18 cellular contexts compared by ENCODE assay signal in the genomic region with DNA sequence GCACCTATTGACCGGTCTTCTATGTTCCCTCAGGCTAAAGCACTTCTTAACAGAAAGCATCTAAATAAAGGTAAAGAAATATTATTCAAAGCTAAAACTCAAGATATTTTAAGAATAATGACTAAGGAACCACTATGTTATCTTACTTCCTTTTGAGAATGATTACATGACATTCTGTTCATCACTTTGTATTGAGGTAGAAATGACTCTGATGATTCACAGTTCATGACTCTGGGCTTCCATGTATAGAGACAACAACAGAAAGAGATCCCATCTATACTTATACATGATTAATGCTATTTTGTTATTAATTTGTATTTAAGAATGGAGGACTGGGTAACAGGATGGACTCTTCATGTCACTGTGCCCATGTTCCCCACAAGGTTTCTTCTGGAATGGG.
DNase-seq lines count a peak whose midpoint lies in the region; ATAC-seq, FAIRE-seq and TF ChIP-seq lines count a peak whose summit lies in the region.
"Had no signal": no experiment of that assay in that cellular context is flagged by ENCODE, and none has a peak within 500 bp of the region (broad histone marks: within the 10 kb centered on the region; RNA-seq: fewer than 3 reads in every experiment).

No MANE protein-coding gene starts in this region.

- no peaks in the 10 kb centered on the region for H3K79me2 ChIP-seq in osteoblast (ENCODE audit: insufficient read depth, low read length)

- H3K36me3 Mint-ChIP-seq in activated CD4-positive, alpha-beta T cell treated with anti-CD3 and anti-CD28 coated beads for 36 hours (ENCODE audit: low read depth): no peaks in the 10 kb centered on the region
- H3K36me3 Mint-ChIP-seq: CD14-positive monocyte had no signal

- no peak for DNase-seq in activated CD4-positive, alpha-beta T cell treated with anti-CD3 and anti-CD28 coated beads for 36 hours
- DNase-seq in activated CD4-positive, alpha-beta T cell treated with anti-CD3 and anti-CD28 coated beads, Interleukin-2, amount 50 U/mL, for 4 hours: no peak
- peak; percentile 30 for DNase-seq in bronchial epithelial cell (ENCODE audit: low read depth)
- DNase-seq in osteoblast (ENCODE audit: insufficient read length, low spot score, missing footprints): peak; percentile 32
- no peak for DNase-seq in effector CD4-positive, alpha-beta T cell
- DNase-seq in NCI-H226: no peak
- no peak for DNase-seq in activated naive CD4-positive, alpha-beta T cell (lab: John Stamatoyannopoulos, UW)
- DNase-seq: 8988T; CD4-positive, alpha-beta memory T cell; DMS153; DMS79 treated with DMSO at 0.1 percent for 48 hours; H9 had no signal

- no peak overlapping the region for H3K4me2 ChIP-seq in osteoblast (ENCODE audit: insufficient read depth, low read length)
- H3K4me2 ChIP-seq: BLaER1 had no signal

- H3K27ac Mint-ChIP-seq in activated CD4-positive, alpha-beta T cell treated with anti-CD3 and anti-CD28 coated beads for 36 hours: no peak overlapping the region
- H3K27ac Mint-ChIP-seq: CD14-positive monocyte had no signal

- H3K4me1 Mint-ChIP-seq in activated CD4-positive, alpha-beta T cell treated with anti-CD3 and anti-CD28 coated beads for 36 hours: peaks cover 24% of the 10 kb centered on the region
- H3K4me1 Mint-ChIP-seq: CD14-positive monocyte, H9 had no signal

- H3K4me3 Mint-ChIP-seq in activated CD4-positive, alpha-beta T cell treated with anti-CD3 and anti-CD28 coated beads for 36 hours: no peak overlapping the region
- H3K4me3 Mint-ChIP-seq: CD14-positive monocyte; CD4-positive, alpha-beta memory T cell; H9 had no signal

- no peaks in the 10 kb centered on the region for H4K20me1 ChIP-seq in osteoblast (ENCODE audit: insufficient read depth, low read length)
- H4K20me1 ChIP-seq: BLaER1 had no signal

- H2AFZ ChIP-seq in osteoblast (ENCODE audit: low read length): no peak overlapping the region

- TF ChIP-seq CTCF in bronchial epithelial cell (IDR thresholded peaks at IDR 0.05; ENCODE audit: insufficient read depth, low read length, severe bottlenecking): no peak
- TF ChIP-seq CTCF in osteoblast (IDR thresholded peaks at IDR 0.05; ENCODE audit: extremely low read depth, low read depth, low read length): no peak

- CTCF ChIA-PET in activated CD4-positive, alpha-beta T cell treated with anti-CD3 and anti-CD28 coated beads for 36 hours (lab: Charles Lee): interaction anchor here (1.2 to 1.4 kb wide), 2 partner anchors 26 to 86 kb away, joined by 3 to 5 read pairs; no protein-coding TSS in a partner anchor

- no peak for FAIRE-seq in bronchial epithelial cell (lab: Jason Lieb, UNC)
- FAIRE-seq: GM12878, GM19239, H1, HTR-8/SVneo had no signal

- ATAC-seq in activated CD4-positive, alpha-beta T cell treated with anti-CD3 and anti-CD28 coated beads for 36 hours: peak; percentile 40
- ATAC-seq: GM12878 had no signal

- no peaks in the 10 kb centered on the region for H3K9me3 Mint-ChIP-seq in activated CD4-positive, alpha-beta T cell treated with anti-CD3 and anti-CD28 coated beads for 36 hours (ENCODE audit: low read depth)
- H3K9me3 Mint-ChIP-seq: H9 had no signal

- no peak overlapping the region for H3K27ac ChIP-seq in osteoblast (ENCODE audit: low read depth, low read length)
- H3K27ac ChIP-seq: BLaER1 had no signal

- no peaks in the 10 kb centered on the region for H3K36me3 ChIP-seq in bronchial epithelial cell (ENCODE audit: control insufficient read depth, insufficient read depth, low read length)
- H3K36me3 ChIP-seq in osteoblast (ENCODE audit: insufficient read depth, low read length): no peaks in the 10 kb centered on the region
- H3K36me3 ChIP-seq: BLaER1 had no signal

- POLR2A ChIA-PET in activated CD4-positive, alpha-beta T cell treated with anti-CD3 and anti-CD28 coated beads for 36 hours (lab: Charles Lee): no interaction called here

- intact Hi-C loops in activated CD4-positive, alpha-beta T cell treated with anti-CD3 and anti-CD28 coated beads for 36 hours (cut with DNase I, micrococcal nuclease): no loop called here

- H3K27me3 ChIP-seq in bronchial epithelial cell (ENCODE audit: control insufficient read depth, insufficient read depth, low read length) (no peaks in the 10 kb centered on the region), osteoblast (ENCODE audit: insufficient read depth, low read length) (no peaks in the 10 kb centered on the region)
- H3K27me3 ChIP-seq: BLaER1 had no signal

- no peaks in the 10 kb centered on the region for H3K9me3 ChIP-seq in osteoblast (ENCODE audit: low read depth, low read length)
- H3K9me3 ChIP-seq: BLaER1 had no signal

- no peaks in the 10 kb centered on the region for H3K4me1 ChIP-seq in osteoblast (ENCODE audit: insufficient read depth, low read length)
- H3K4me1 ChIP-seq: BLaER1 had no signal

- no peaks in the 10 kb centered on the region for H3K27me3 Mint-ChIP-seq in activated CD4-positive, alpha-beta T cell treated with anti-CD3 and anti-CD28 coated beads for 36 hours

- H3K4me3 ChIP-seq in bronchial epithelial cell (ENCODE audit: low read depth, low read length): no peak overlapping the region
- H3K4me3 ChIP-seq in osteoblast (ENCODE audit: insufficient read depth, low read length): no peak overlapping the region
- H3K4me3 ChIP-seq: BLaER1, GM12878 had no signal

Comparison
In these comparisons a context has a peak if more than half of its experiments do, and no peak if none do; other contexts are left out.
1. DNase-seq: peak in bronchial epithelial cell (single experiment) and osteoblast (single experiment); none in activated CD4-positive, alpha-beta T cell treated with anti-CD3 and anti-CD28 coated beads for 36 hours (single experiment), activated CD4-positive, alpha-beta T cell treated with anti-CD3 and anti-CD28 coated beads, Interleukin-2, amount 50 U/mL, for 4 hours (0 of 2), effector CD4-positive, alpha-beta T cell (single experiment), NCI-H226 (single experiment) and activated naive CD4-positive, alpha-beta T cell (0 of 4).